ENCODE assay signal across 8 cellular contexts in genomic region chr10:25174461-25175230, GRCh38.
DNase-seq lines count a peak whose midpoint lies in the region; ATAC-seq lines count a peak whose summit lies in the region.

GPR158 (plus strand) TSS chr10:25175001; CDS start chr10:25175421, 420 bp downstream.

- H3K27ac ChIP-seq in cingulate gyrus (ENCODE audit: low read depth, low read length) (peak within 1 kb of the TSS; percentile 58), skin epidermis (no peak within 1 kb of the TSS)

- peak within 1 kb of the TSS; percentile 11 to 36 (median 30) for H3K4me3 ChIP-seq in skin epidermis

- in situ Hi-C loops in ACHN (cut with HindIII; ENCODE audit: low pct_ligation_motif_present, low pct_unique_long_range_greater_than_20kb, low sequenced_read_pairs) = no loop called here

- peak; percentile 54 for ATAC-seq in GM21381 (IDR thresholded peaks at IDR 0.05; ENCODE audit: unreplicated experiment)
- no peak for ATAC-seq in GM18520 (IDR thresholded peaks at IDR 0.05; ENCODE audit: unreplicated experiment)

- DNase-seq in ACHN (peak; percentile 89), NCI-H1930 (lab: John Stamatoyannopoulos, UW) (peak; percentile 18 to 46), iris pigment epithelial cell (ENCODE audit: low read depth) (peak; percentile 96)
- DNase-seq in activated CD4-positive, alpha-beta T cell treated with anti-CD3 and anti-CD28 coated beads for 24 hours (ENCODE audit: low read depth in 2 of 2) = peak; percentile 12 to 36

Comparison
In these comparisons a context has a peak if more than half of its experiments do, and no peak if none do; other contexts are left out.
1. DNase-seq: peak in every context shown above with its lines; median percentile 96 in iris pigment epithelial cell; 89 in ACHN; 32 in NCI-H1930; 24 in activated CD4-positive, alpha-beta T cell treated with anti-CD3 and anti-CD28 coated beads for 24 hours.